Comparison of ENCODE assay signal across 1 cellular context in the genomic region with DNA sequence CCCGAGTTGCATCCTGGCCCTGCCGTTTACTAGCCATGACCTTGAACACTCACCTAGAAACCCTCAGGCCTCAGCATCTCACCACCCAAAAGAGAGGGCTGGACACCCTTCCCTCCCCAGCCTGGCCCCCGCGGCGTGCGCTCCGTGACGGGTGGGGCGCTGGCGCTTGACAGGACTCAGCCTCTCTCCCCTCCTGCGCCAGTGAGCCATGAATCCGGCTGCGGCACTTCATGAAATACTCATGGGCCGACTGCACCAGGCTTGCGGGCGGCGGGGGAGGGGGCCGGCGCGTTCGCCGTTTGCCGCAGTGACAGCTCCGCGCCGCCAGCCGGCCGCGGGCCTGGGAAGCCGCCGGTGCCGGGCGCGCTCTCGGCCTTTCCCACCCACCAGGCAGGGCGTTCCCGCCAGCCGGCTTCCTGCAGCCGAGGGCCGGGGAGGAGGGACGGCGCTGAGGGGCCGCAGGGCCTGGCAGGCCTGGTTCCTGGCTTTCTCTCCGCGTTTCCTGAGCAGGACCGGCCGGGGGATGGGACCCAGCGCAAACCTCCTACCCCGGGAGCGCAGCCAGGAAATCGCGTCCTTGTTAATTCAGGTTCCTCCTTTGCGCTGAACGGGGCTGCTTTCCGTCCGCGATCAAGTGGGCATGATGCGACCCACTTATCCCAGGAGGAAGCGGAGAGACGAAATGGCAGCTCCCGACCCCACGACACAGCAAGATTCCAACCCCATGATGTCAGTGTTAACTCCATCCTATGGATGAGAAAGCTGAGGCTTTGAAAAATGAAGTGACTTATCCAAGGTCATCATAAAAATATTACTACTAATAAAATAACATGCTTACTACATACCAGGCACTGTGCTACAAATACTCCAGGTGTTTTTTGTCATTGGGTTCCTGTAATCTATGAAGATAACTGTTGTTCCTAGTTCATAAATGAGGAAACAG.
TF ChIP-seq lines count a peak whose summit lies in the region.

No MANE protein-coding gene starts in this region.

TF ChIP-seq in HepG2, 621 proteins besides CTCF, POLR2A, EP300 and RAD21 (continued from another document and continues in another):
- TF ChIP-seq, protein P1, sequence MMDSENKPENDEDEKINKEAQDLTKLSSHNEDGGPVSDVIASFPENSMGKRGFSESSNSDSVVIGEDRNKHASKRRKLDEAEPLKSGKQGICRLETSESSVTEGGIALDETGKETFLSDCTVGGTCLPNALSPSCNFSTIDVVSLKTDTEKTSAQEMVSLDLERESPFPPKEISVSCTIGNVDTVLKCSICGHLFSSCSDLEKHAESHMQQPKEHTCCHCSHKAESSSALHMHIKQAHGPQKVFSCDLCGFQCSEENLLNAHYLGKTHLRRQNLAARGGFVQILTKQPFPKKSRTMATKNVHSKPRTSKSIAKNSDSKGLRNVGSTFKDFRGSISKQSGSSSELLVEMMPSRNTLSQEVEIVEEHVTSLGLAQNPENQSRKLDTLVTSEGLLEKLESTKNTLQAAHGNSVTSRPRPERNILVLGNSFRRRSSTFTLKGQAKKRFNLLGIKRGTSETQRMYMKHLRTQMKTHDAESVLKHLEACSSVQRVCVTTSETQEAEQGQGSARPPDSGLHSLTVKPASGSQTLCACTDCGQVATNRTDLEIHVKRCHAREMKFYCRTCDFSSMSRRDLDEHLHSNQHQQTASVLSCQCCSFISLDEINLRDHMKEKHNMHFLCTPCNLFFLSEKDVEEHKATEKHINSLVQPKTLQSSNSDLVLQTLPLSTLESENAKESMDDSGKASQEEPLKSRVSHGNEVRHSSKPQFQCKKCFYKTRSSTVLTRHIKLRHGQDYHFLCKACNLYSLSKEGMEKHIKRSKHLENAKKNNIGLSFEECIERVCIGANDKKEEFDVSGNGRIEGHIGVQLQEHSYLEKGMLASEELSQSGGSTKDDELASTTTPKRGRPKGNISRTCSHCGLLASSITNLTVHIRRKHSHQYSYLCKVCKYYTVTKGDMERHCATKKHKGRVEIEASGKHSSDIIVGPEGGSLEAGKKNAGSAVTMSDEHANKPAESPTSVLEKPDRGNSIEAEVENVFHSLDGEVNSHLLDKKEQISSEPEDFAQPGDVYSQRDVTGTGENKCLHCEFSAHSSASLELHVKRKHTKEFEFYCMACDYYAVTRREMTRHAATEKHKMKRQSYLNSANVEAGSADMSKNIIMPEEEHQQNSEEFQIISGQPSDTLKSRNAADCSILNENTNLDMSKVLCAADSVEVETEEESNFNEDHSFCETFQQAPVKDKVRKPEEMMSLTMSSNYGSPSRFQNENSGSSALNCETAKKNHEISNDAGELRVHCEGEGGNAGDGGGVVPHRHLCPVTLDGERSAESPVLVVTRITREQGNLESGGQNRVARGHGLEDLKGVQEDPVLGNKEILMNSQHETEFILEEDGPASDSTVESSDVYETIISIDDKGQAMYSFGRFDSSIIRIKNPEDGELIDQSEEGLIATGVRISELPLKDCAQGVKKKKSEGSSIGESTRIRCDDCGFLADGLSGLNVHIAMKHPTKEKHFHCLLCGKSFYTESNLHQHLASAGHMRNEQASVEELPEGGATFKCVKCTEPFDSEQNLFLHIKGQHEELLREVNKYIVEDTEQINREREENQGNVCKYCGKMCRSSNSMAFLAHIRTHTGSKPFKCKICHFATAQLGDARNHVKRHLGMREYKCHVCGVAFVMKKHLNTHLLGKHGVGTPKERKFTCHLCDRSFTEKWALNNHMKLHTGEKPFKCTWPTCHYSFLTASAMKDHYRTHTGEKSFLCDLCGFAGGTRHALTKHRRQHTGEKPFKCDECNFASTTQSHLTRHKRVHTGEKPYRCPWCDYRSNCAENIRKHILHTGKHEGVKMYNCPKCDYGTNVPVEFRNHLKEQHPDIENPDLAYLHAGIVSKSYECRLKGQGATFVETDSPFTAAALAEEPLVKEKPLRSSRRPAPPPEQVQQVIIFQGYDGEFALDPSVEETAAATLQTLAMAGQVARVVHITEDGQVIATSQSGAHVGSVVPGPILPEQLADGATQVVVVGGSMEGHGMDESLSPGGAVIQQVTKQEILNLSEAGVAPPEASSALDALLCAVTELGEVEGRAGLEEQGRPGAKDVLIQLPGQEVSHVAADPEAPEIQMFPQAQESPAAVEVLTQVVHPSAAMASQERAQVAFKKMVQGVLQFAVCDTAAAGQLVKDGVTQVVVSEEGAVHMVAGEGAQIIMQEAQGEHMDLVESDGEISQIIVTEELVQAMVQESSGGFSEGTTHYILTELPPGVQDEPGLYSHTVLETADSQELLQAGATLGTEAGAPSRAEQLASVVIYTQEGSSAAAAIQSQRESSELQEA (CRISPR knock-in tag; IDR thresholded peaks at IDR 0.05; ENCODE audit: not compliant biosample characterization) = peak; percentile 42
- TF ChIP-seq KAT7 (CRISPR knock-in tag; IDR thresholded peaks at IDR 0.05; ENCODE audit: borderline replicate concordance) = no peak
- TF ChIP-seq SKI (IDR thresholded peaks at IDR 0.05; ENCODE audit: partially characterized antibody) = peak; percentile 34
- no peak for TF ChIP-seq NR2F6 (IDR thresholded peaks at IDR 0.05)
- no peak for TF ChIP-seq NR2F6 (CRISPR knock-in tag; IDR thresholded peaks at IDR 0.05)
- TF ChIP-seq, protein P2, sequence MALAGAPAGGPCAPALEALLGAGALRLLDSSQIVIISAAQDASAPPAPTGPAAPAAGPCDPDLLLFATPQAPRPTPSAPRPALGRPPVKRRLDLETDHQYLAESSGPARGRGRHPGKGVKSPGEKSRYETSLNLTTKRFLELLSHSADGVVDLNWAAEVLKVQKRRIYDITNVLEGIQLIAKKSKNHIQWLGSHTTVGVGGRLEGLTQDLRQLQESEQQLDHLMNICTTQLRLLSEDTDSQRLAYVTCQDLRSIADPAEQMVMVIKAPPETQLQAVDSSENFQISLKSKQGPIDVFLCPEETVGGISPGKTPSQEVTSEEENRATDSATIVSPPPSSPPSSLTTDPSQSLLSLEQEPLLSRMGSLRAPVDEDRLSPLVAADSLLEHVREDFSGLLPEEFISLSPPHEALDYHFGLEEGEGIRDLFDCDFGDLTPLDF (CRISPR knock-in tag; IDR thresholded peaks at IDR 0.05) = no peak
- TF ChIP-seq ATF7 (IDR thresholded peaks at IDR 0.05) = no peak
- no peak for TF ChIP-seq ATF7 (CRISPR knock-in tag; IDR thresholded peaks at IDR 0.05)
- TF ChIP-seq ZNF550 (CRISPR knock-in tag; IDR thresholded peaks at IDR 0.05; ENCODE audit: borderline replicate concordance) = no peak
- no peak for TF ChIP-seq ZNF484 (CRISPR knock-in tag; IDR thresholded peaks at IDR 0.05; ENCODE audit: borderline replicate concordance, low read depth)
- peak; percentile 42; the same call in 1 of the 2 replicates for TF ChIP-seq MTA1 (CRISPR knock-in tag; IDR thresholded peaks at IDR 0.05; ENCODE audit: borderline replicate concordance)
- TF ChIP-seq GTF2F1 (IDR thresholded peaks at IDR 0.05; ENCODE audit: low read length) = no peak
- TF ChIP-seq MLLT10 (CRISPR knock-in tag; IDR thresholded peaks at IDR 0.05) = no peak
- TF ChIP-seq CC2D1A (CRISPR knock-in tag; IDR thresholded peaks at IDR 0.05) = no peak
- TF ChIP-seq, protein P3, sequence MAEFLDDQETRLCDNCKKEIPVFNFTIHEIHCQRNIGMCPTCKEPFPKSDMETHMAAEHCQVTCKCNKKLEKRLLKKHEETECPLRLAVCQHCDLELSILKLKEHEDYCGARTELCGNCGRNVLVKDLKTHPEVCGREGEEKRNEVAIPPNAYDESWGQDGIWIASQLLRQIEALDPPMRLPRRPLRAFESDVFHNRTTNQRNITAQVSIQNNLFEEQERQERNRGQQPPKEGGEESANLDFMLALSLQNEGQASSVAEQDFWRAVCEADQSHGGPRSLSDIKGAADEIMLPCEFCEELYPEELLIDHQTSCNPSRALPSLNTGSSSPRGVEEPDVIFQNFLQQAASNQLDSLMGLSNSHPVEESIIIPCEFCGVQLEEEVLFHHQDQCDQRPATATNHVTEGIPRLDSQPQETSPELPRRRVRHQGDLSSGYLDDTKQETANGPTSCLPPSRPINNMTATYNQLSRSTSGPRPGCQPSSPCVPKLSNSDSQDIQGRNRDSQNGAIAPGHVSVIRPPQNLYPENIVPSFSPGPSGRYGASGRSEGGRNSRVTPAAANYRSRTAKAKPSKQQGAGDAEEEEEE (CRISPR knock-in tag; IDR thresholded peaks at IDR 0.05; ENCODE audit: borderline replicate concordance) = no peak
- TF ChIP-seq, protein P4, sequence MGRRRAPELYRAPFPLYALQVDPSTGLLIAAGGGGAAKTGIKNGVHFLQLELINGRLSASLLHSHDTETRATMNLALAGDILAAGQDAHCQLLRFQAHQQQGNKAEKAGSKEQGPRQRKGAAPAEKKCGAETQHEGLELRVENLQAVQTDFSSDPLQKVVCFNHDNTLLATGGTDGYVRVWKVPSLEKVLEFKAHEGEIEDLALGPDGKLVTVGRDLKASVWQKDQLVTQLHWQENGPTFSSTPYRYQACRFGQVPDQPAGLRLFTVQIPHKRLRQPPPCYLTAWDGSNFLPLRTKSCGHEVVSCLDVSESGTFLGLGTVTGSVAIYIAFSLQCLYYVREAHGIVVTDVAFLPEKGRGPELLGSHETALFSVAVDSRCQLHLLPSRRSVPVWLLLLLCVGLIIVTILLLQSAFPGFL (CRISPR knock-in tag; IDR thresholded peaks at IDR 0.05) = no peak
- TF ChIP-seq ZNF383 (CRISPR knock-in tag; IDR thresholded peaks at IDR 0.05; ENCODE audit: borderline replicate concordance) = no peak
- TF ChIP-seq KDM5A (IDR thresholded peaks at IDR 0.05; ENCODE audit: borderline replicate concordance, low read length) = no peak
- no peak for TF ChIP-seq ZNF468 (CRISPR knock-in tag; IDR thresholded peaks at IDR 0.05)
- TF ChIP-seq, protein P5, sequence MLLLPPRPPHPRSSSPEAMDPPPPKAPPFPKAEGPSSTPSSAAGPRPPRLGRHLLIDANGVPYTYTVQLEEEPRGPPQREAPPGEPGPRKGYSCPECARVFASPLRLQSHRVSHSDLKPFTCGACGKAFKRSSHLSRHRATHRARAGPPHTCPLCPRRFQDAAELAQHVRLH (CRISPR knock-in tag; IDR thresholded peaks at IDR 0.05; ENCODE audit: borderline replicate concordance, low read depth) = no peak
- peak; percentile 81 for TF ChIP-seq ZFY (CRISPR knock-in tag; IDR thresholded peaks at IDR 0.05)
- TF ChIP-seq SAP130 (CRISPR knock-in tag; IDR thresholded peaks at IDR 0.05; ENCODE audit: low read depth) = peak; percentile 77
- TF ChIP-seq HDAC6 (IDR thresholded peaks at IDR 0.05; ENCODE audit: low read depth, low read length) = no peak
- TF ChIP-seq HNRNPLL (IDR thresholded peaks at IDR 0.05; ENCODE audit: low read depth, low read length, poor library complexity, severe bottlenecking) = peak; percentile 72
- no peak for TF ChIP-seq ZNF749 (CRISPR knock-in tag; IDR thresholded peaks at IDR 0.05; ENCODE audit: borderline replicate concordance)
- TF ChIP-seq MXI1 (IDR thresholded peaks at IDR 0.05; ENCODE audit: borderline replicate concordance, low read depth, low read length) = 0 out of 3 replicates have a peak, but pooled peaks have one; percentile 29
- TF ChIP-seq, protein P6, sequence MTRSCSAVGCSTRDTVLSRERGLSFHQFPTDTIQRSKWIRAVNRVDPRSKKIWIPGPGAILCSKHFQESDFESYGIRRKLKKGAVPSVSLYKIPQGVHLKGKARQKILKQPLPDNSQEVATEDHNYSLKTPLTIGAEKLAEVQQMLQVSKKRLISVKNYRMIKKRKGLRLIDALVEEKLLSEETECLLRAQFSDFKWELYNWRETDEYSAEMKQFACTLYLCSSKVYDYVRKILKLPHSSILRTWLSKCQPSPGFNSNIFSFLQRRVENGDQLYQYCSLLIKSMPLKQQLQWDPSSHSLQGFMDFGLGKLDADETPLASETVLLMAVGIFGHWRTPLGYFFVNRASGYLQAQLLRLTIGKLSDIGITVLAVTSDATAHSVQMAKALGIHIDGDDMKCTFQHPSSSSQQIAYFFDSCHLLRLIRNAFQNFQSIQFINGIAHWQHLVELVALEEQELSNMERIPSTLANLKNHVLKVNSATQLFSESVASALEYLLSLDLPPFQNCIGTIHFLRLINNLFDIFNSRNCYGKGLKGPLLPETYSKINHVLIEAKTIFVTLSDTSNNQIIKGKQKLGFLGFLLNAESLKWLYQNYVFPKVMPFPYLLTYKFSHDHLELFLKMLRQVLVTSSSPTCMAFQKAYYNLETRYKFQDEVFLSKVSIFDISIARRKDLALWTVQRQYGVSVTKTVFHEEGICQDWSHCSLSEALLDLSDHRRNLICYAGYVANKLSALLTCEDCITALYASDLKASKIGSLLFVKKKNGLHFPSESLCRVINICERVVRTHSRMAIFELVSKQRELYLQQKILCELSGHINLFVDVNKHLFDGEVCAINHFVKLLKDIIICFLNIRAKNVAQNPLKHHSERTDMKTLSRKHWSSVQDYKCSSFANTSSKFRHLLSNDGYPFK (CRISPR knock-in tag; IDR thresholded peaks at IDR 0.05; ENCODE audit: borderline replicate concordance) = no peak
- TF ChIP-seq, protein P7, sequence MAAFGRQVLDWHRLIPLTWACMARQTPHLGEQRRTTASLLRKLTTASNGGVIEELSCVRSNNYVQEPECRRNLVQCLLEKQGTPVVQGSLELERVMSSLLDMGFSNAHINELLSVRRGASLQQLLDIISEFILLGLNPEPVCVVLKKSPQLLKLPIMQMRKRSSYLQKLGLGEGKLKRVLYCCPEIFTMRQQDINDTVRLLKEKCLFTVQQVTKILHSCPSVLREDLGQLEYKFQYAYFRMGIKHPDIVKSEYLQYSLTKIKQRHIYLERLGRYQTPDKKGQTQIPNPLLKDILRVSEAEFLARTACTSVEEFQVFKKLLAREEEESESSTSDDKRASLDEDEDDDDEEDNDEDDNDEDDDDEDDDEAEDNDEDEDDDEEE (CRISPR knock-in tag; IDR thresholded peaks at IDR 0.05) = peak; percentile 83; the same call in 1 of the 2 replicates
- no peak for TF ChIP-seq JDP2 (CRISPR knock-in tag; IDR thresholded peaks at IDR 0.05; ENCODE audit: borderline replicate concordance)
- TF ChIP-seq, protein P8, sequence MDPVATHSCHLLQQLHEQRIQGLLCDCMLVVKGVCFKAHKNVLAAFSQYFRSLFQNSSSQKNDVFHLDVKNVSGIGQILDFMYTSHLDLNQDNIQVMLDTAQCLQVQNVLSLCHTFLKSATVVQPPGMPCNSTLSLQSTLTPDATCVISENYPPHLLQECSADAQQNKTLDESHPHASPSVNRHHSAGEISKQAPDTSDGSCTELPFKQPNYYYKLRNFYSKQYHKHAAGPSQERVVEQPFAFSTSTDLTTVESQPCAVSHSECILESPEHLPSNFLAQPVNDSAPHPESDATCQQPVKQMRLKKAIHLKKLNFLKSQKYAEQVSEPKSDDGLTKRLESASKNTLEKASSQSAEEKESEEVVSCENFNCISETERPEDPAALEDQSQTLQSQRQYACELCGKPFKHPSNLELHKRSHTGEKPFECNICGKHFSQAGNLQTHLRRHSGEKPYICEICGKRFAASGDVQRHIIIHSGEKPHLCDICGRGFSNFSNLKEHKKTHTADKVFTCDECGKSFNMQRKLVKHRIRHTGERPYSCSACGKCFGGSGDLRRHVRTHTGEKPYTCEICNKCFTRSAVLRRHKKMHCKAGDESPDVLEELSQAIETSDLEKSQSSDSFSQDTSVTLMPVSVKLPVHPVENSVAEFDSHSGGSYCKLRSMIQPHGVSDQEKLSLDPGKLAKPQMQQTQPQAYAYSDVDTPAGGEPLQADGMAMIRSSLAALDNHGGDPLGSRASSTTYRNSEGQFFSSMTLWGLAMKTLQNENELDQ (CRISPR knock-in tag; IDR thresholded peaks at IDR 0.05; ENCODE audit: borderline replicate concordance) = no peak
